15 cellular contexts compared by ENCODE assay signal in the genomic region with DNA sequence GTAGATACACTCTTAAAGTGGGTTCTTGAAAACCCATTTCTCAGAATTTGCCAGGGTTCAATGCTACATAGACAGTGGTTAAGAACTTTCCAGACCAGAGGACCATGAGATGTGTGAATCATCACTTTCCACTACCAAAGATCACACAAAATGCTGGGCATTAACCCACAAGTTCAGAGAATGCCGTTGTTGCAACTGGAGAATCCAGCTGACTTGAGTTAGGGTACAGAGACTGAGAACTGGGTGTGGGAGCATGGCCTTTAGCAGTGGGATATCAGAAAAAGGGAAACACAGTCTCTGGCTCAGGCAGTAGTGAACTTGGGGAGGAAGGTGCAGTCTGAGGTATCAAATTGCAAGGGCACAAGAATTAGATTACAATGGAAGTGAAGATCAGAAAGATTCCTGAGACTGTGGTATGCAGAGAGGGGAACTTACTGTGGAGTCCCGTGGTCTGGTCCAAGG. TPM values are rescaled to one million over a fixed set of nuclear protein-coding genes. Genes with fewer than 3 reads are reported as not detected.
DNase-seq lines count a peak whose midpoint lies in the region; ATAC-seq and TF ChIP-seq lines count a peak whose summit lies in the region.
"Had no signal": no experiment of that assay in that cellular context is flagged by ENCODE, and none has a peak within 500 bp of the region (broad histone marks: within the 10 kb centered on the region; RNA-seq: fewer than 3 reads in every experiment).

No MANE protein-coding gene starts in this region.

- intact Hi-C loops in activated CD4-positive, alpha-beta memory T cell treated with anti-CD3 and anti-CD28 coated beads for 36 hours (cut with micrococcal nuclease): loop anchor here (5.0 kb wide), 1 partner anchor 80 kb away; a partner anchor contains a TSS

- H3K4me3 ChIP-seq in choroid plexus epithelial cell (ENCODE audit: low read depth, low read length): no peak overlapping the region
- H3K4me3 ChIP-seq: GM23248, K562, stomach had no signal

- peaks cover 5% of the 10 kb centered on the region for H3K27me3 Mint-ChIP-seq in activated CD4-positive, alpha-beta memory T cell treated with anti-CD3 and anti-CD28 coated beads, Interleukin-2, amount 10 ng/mL, durations not matched to agents 7 days and 5 days
- H3K27me3 Mint-ChIP-seq in activated CD4-positive, alpha-beta memory T cell treated with anti-CD3 and anti-CD28 coated beads for 36 hours: peaks cover 1% of the 10 kb centered on the region
- H3K27me3 Mint-ChIP-seq: central memory CD8-positive, alpha-beta T cell; memory B cell had no signal

- H3K27ac Mint-ChIP-seq in activated CD4-positive, alpha-beta memory T cell treated with anti-CD3 and anti-CD28 coated beads, Interleukin-2, amount 10 ng/mL, durations not matched to agents 7 days and 5 days: peak overlapping the region; percentile 67
- no peak overlapping the region for H3K27ac Mint-ChIP-seq in activated CD4-positive, alpha-beta memory T cell treated with anti-CD3 and anti-CD28 coated beads for 36 hours
- H3K27ac Mint-ChIP-seq in stimulated activated effector memory CD8-positive, alpha-beta T cell treated with anti-CD3 and anti-CD28 coated beads, Interleukin-12 subunit alpha, Interleukin-12 subunit beta, amount 100 ng/mL, for 72 hours: peak overlapping the region; percentile 72
- H3K27ac Mint-ChIP-seq: memory B cell had no signal

- DNase-seq in activated CD4-positive, alpha-beta memory T cell treated with anti-CD3 and anti-CD28 coated beads, Interleukin-2, amount 10 ng/mL, durations not matched to agents 7 days and 5 days: no peak
- DNase-seq in activated CD4-positive, alpha-beta memory T cell treated with anti-CD3 and anti-CD28 coated beads for 36 hours: no peak
- DNase-seq in M059J (ENCODE audit: low read depth): peak; percentile 20
- DNase-seq in choroid plexus epithelial cell (ENCODE audit: low read depth): peak; percentile 54
- DNase-seq in stimulated activated effector memory CD8-positive, alpha-beta T cell treated with anti-CD3 and anti-CD28 coated beads, Interleukin-12 subunit alpha, Interleukin-12 subunit beta, amount 100 ng/mL, for 72 hours (ENCODE audit: low spot score in 2 of 2): no peak
- no peak for DNase-seq in NK-92 treated with Interleukin-12 subunit alpha and Interleukin-12 subunit beta, amount 100 ng/mL, for 24 hours (lab: John Stamatoyannopoulos, UW)
- DNase-seq in activated CD4-positive, CD25-positive, alpha-beta regulatory T cell treated with anti-CD3 and anti-CD28 coated beads, Interleukin-2, amount 50 U/mL, for 72 hours: no peak
- DNase-seq: Calu3, GM23248, NCI-H1930, stomach had no signal

- ATAC-seq in stimulated activated effector memory CD8-positive, alpha-beta T cell treated with anti-CD3 and anti-CD28 coated beads, Interleukin-12 subunit alpha, Interleukin-12 subunit beta, amount 100 ng/mL, for 72 hours: peak; percentile 74
- no peak for ATAC-seq in GM19328 (IDR thresholded peaks at IDR 0.05; ENCODE audit: unreplicated experiment)
- ATAC-seq: K562 had no signal

- CTCF ChIA-PET in activated CD4-positive, alpha-beta memory T cell treated with anti-CD3 and anti-CD28 coated beads, Interleukin-2, amount 10 ng/mL, durations not matched to agents 7 days and 5 days (lab: Charles Lee): no interaction called here
- CTCF ChIA-PET in activated CD4-positive, alpha-beta memory T cell treated with anti-CD3 and anti-CD28 coated beads for 36 hours (lab: Charles Lee): no interaction called here

- H3K4me1 Mint-ChIP-seq in activated CD4-positive, alpha-beta memory T cell treated with anti-CD3 and anti-CD28 coated beads, Interleukin-2, amount 10 ng/mL, durations not matched to agents 7 days and 5 days: peaks cover 50% of the 10 kb centered on the region
- H3K4me1 Mint-ChIP-seq in activated CD4-positive, alpha-beta memory T cell treated with anti-CD3 and anti-CD28 coated beads for 36 hours (ENCODE audit: low read depth): peaks cover 29% of the 10 kb centered on the region
- peaks cover 39% of the 10 kb centered on the region for H3K4me1 Mint-ChIP-seq in stimulated activated effector memory CD8-positive, alpha-beta T cell treated with anti-CD3 and anti-CD28 coated beads, Interleukin-12 subunit alpha, Interleukin-12 subunit beta, amount 100 ng/mL, for 72 hours

- TF ChIP-seq CTCF in choroid plexus epithelial cell (conservative IDR thresholded peaks at IDR 0.05; ENCODE audit: low read depth, low read length): no peak

- peaks cover 48% of the 10 kb centered on the region for H3K36me3 Mint-ChIP-seq in activated CD4-positive, alpha-beta memory T cell treated with anti-CD3 and anti-CD28 coated beads, Interleukin-2, amount 10 ng/mL, durations not matched to agents 7 days and 5 days (ENCODE audit: low read depth)
- peaks cover 2% of the 10 kb centered on the region for H3K36me3 Mint-ChIP-seq in activated CD4-positive, alpha-beta memory T cell treated with anti-CD3 and anti-CD28 coated beads for 36 hours
- no peaks in the 10 kb centered on the region for H3K36me3 Mint-ChIP-seq in stimulated activated effector memory CD8-positive, alpha-beta T cell treated with anti-CD3 and anti-CD28 coated beads, Interleukin-12 subunit alpha, Interleukin-12 subunit beta, amount 100 ng/mL, for 72 hours
- H3K36me3 Mint-ChIP-seq: memory B cell had no signal

- H3K9me3 Mint-ChIP-seq in activated CD4-positive, alpha-beta memory T cell treated with anti-CD3 and anti-CD28 coated beads, Interleukin-2, amount 10 ng/mL, durations not matched to agents 7 days and 5 days: peaks cover 17% of the 10 kb centered on the region
- peaks cover 7% of the 10 kb centered on the region for H3K9me3 Mint-ChIP-seq in activated CD4-positive, alpha-beta memory T cell treated with anti-CD3 and anti-CD28 coated beads for 36 hours
- H3K9me3 Mint-ChIP-seq in stimulated activated effector memory CD8-positive, alpha-beta T cell treated with anti-CD3 and anti-CD28 coated beads, Interleukin-12 subunit alpha, Interleukin-12 subunit beta, amount 100 ng/mL, for 72 hours: no peaks in the 10 kb centered on the region
- H3K9me3 Mint-ChIP-seq: memory B cell had no signal

- H3K4me3 Mint-ChIP-seq in activated CD4-positive, alpha-beta memory T cell treated with anti-CD3 and anti-CD28 coated beads, Interleukin-2, amount 10 ng/mL, durations not matched to agents 7 days and 5 days: no peak overlapping the region
- H3K4me3 Mint-ChIP-seq in activated CD4-positive, alpha-beta memory T cell treated with anti-CD3 and anti-CD28 coated beads for 36 hours: no peak overlapping the region
- H3K4me3 Mint-ChIP-seq in stimulated activated effector memory CD8-positive, alpha-beta T cell treated with anti-CD3 and anti-CD28 coated beads, Interleukin-12 subunit alpha, Interleukin-12 subunit beta, amount 100 ng/mL, for 72 hours: peak overlapping the region; percentile 10
- H3K4me3 Mint-ChIP-seq: central memory CD8-positive, alpha-beta T cell; memory B cell had no signal

- POLR2A ChIA-PET in activated CD4-positive, alpha-beta memory T cell treated with anti-CD3 and anti-CD28 coated beads, Interleukin-2, amount 10 ng/mL, durations not matched to agents 7 days and 5 days (lab: Charles Lee): interaction anchor here (1.0 to 2.4 kb wide), 3 partner anchors 10 to 82 kb away, joined by 3 to 8 read pairs (median 5); no protein-coding TSS in a partner anchor
- POLR2A ChIA-PET in activated CD4-positive, alpha-beta memory T cell treated with anti-CD3 and anti-CD28 coated beads for 36 hours (lab: Charles Lee): no interaction called here

RNA-seq across cellular contexts. Expression of a gene that starts 51.5 kb away (rescaled TPM):
- total RNA-seq in activated CD4-positive, alpha-beta memory T cell treated with anti-CD3 and anti-CD28 coated beads, Interleukin-2, amount 10 ng/mL, durations not matched to agents 7 days and 5 days: 10 to 100 TPM; 12.2 to 14.1 TPM
- 10 to 100 TPM in 1 of 2 experiments, 1 to 10 TPM in 1; 9.3 to 11.2 TPM for total RNA-seq in activated CD4-positive, alpha-beta memory T cell treated with anti-CD3 and anti-CD28 coated beads for 36 hours
- total RNA-seq in M059J (2014; rRNA removed; shearing (Covaris generic)): 1.5 and 3.1 TPM in 2 replicates

Comparison
In these comparisons a context has a peak if more than half of its experiments do, and no peak if none do; other contexts are left out.
1. DNase-seq: peak in M059J (single experiment) and choroid plexus epithelial cell (single experiment); none in activated CD4-positive, alpha-beta memory T cell treated with anti-CD3 and anti-CD28 coated beads, Interleukin-2, amount 10 ng/mL, durations not matched to agents 7 days and 5 days (single experiment), activated CD4-positive, alpha-beta memory T cell treated with anti-CD3 and anti-CD28 coated beads for 36 hours (single experiment), stimulated activated effector memory CD8-positive, alpha-beta T cell treated with anti-CD3 and anti-CD28 coated beads, Interleukin-12 subunit alpha, Interleukin-12 subunit beta, amount 100 ng/mL, for 72 hours (0 of 2), NK-92 treated with Interleukin-12 subunit alpha and Interleukin-12 subunit beta, amount 100 ng/mL, for 24 hours (single experiment) and activated CD4-positive, CD25-positive, alpha-beta regulatory T cell treated with anti-CD3 and anti-CD28 coated beads, Interleukin-2, amount 50 U/mL, for 72 hours (single experiment).